In genomic region chr17:4806770-4807533, GRCh38 we compare ENCODE assay signal across 8 cellular contexts.
DNase-seq lines count a peak whose midpoint lies in the region; ATAC-seq lines count a peak whose summit lies in the region.

A gene with protein sequence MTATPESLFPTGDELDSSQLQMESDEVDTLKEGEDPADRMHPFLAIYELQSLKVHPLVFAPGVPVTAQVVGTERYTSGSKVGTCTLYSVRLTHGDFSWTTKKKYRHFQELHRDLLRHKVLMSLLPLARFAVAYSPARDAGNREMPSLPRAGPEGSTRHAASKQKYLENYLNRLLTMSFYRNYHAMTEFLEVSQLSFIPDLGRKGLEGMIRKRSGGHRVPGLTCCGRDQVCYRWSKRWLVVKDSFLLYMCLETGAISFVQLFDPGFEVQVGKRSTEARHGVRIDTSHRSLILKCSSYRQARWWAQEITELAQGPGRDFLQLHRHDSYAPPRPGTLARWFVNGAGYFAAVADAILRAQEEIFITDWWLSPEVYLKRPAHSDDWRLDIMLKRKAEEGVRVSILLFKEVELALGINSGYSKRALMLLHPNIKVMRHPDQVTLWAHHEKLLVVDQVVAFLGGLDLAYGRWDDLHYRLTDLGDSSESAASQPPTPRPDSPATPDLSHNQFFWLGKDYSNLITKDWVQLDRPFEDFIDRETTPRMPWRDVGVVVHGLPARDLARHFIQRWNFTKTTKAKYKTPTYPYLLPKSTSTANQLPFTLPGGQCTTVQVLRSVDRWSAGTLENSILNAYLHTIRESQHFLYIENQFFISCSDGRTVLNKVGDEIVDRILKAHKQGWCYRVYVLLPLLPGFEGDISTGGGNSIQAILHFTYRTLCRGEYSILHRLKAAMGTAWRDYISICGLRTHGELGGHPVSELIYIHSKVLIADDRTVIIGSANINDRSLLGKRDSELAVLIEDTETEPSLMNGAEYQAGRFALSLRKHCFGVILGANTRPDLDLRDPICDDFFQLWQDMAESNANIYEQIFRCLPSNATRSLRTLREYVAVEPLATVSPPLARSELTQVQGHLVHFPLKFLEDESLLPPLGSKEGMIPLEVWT (plus strand): TSS chr17:4807152. CDS start chr17:4807773, 621 bp downstream.

- DNase-seq in NCI-H2107 (lab: John Stamatoyannopoulos, UW): peak; percentile 45
- DNase-seq in NCI-H2107 treated with DMSO at 0.1 percent for 48 hours (lab: John Stamatoyannopoulos, UW; ENCODE audit: unreplicated experiment): no peak
- DNase-seq in NCI-H2196 treated with DMSO at 0.1 percent for 48 hours (lab: John Stamatoyannopoulos, UW; ENCODE audit: unreplicated experiment): peak; percentile 52
- peak; percentile 69 for DNase-seq in activated CD4-positive, CD25-positive, alpha-beta regulatory T cell treated with anti-CD3 and anti-CD28 coated beads, Interleukin-2, amount 50 U/mL, for 16 hours (ENCODE audit: low read depth, low spot score)
- DNase-seq in central memory CD4-positive, alpha-beta T cell: peak; percentile 80
- DNase-seq in islet precursor cell: peak; percentile 95
- peak; percentile 65 to 86 for DNase-seq in stimulated activated CD4-positive, alpha-beta T cell treated with anti-CD3 and anti-CD28 coated beads, Interleukin-12 subunit alpha, Interleukin-12 subunit beta, amount 100 ng/mL, for 24 hours (ENCODE audit: low read depth in 2 of 2)

- ATAC-seq in HG02885 (IDR thresholded peaks at IDR 0.05; ENCODE audit: poor library complexity, unreplicated experiment): peak; percentile 90
